ENCODE assay signal across 14 cellular contexts in the genomic region with DNA sequence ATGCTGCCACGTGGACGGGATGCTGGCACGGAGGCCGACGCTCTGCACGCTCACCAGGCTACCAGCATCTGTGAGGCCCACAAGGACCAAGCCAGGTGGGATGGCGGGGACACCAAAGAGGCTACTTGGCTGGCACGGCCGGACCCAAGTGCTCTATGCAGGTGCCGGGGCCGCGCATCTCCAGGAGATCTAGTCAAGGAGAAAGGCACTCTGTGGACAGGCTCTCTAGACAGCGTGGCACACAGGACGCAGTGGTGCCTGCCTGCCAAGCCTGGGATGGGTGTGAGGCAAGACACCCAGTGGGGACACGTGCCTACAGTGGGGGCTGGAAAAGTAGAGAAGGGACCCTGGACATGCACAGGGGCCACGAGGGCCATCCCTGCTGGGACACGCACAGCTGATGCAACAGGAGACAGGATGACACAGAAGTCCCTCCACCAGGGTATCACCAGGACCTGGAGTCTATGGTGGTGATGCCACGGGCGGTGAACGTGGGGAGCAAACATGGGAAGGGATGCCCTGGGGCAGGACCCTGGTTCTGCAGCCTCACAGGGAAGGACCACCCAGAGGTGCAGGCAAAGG. TPM values are rescaled to one million over a fixed set of nuclear protein-coding genes. Genes with fewer than 3 reads are reported as not detected.
DNase-seq lines count a peak whose midpoint lies in the region; ATAC-seq and TF ChIP-seq lines count a peak whose summit lies in the region.
"Had no signal": no experiment of that assay in that cellular context is flagged by ENCODE, and none has a peak within 500 bp of the region (broad histone marks: within the 10 kb centered on the region; RNA-seq: fewer than 3 reads in every experiment).

No MANE protein-coding gene starts in this region.

- 82 to 99% methylated on average over 10 to 14 of the region's 20 CpGs for WGBS in testis, 2 donors

- H3K27ac ChIP-seq in testis, result no peak overlapping the region
- H3K27ac ChIP-seq: SJCRH30, thoracic aorta, WERI-Rb-1 had no signal

- peak overlapping the region; percentile 13 for H3K4me3 Mint-ChIP-seq in activated T-cell treated with anti-CD3 and anti-CD28 coated beads, Interleukin-2, amount 50 U/mL, for 24 hours
- H3K4me3 Mint-ChIP-seq in activated naive CD8-positive, alpha-beta T cell treated with anti-CD3 and anti-CD28 coated beads for 36 hours, result no peak overlapping the region

- peaks cover 4% of the 10 kb centered on the region for H3K4me1 ChIP-seq in mucosa of descending colon (ENCODE audit: low read depth)
- peaks cover 54% of the 10 kb centered on the region for H3K4me1 ChIP-seq in testis
- H3K4me1 ChIP-seq: breast epithelium, SJCRH30 had no signal

- H3K9me3 Mint-ChIP-seq in activated T-cell treated with anti-CD3 and anti-CD28 coated beads, Interleukin-2, amount 50 U/mL, for 24 hours, result no peaks in the 10 kb centered on the region
- H3K9me3 Mint-ChIP-seq in activated naive CD8-positive, alpha-beta T cell treated with anti-CD3 and anti-CD28 coated beads for 36 hours, result no peaks in the 10 kb centered on the region
- H3K9me3 Mint-ChIP-seq: activated T-helper 1 cell treated with anti-CD3 and anti-CD28 coated beads, Interleukin-12 subunit alpha, Interleukin-12 subunit beta, Interleukin-2, Interleukin-4 antibody, amounts not matched to agents 30 ng/mL and 10 ng/mL and 1 ng/mL, durations not matched to agents 14 hours and 24 hours and 36 hours had no signal

- H3K4me3 ChIP-seq in mucosa of descending colon (no peak overlapping the region), testis (no peak overlapping the region)
- H3K4me3 ChIP-seq: SJCRH30, thoracic aorta had no signal

- ATAC-seq in mucosa of descending colon (peak; percentile 12), HG02870 (IDR thresholded peaks at IDR 0.05; ENCODE audit: unreplicated experiment) (no peak)

- H3K27ac Mint-ChIP-seq in activated T-cell treated with anti-CD3 and anti-CD28 coated beads, Interleukin-2, amount 50 U/mL, for 24 hours, result peak overlapping the region; percentile 78
- peak overlapping the region; percentile 54 for H3K27ac Mint-ChIP-seq in activated naive CD8-positive, alpha-beta T cell treated with anti-CD3 and anti-CD28 coated beads for 36 hours
- H3K27ac Mint-ChIP-seq: activated T-helper 1 cell treated with anti-CD3 and anti-CD28 coated beads, Interleukin-12 subunit alpha, Interleukin-12 subunit beta, Interleukin-2, Interleukin-4 antibody, amounts not matched to agents 30 ng/mL and 10 ng/mL and 1 ng/mL, durations not matched to agents 14 hours and 24 hours and 36 hours had no signal

- peaks cover 5% of the 10 kb centered on the region for H3K36me3 Mint-ChIP-seq in activated T-cell treated with anti-CD3 and anti-CD28 coated beads, Interleukin-2, amount 50 U/mL, for 24 hours (ENCODE audit: low read depth)
- no peaks in the 10 kb centered on the region for H3K36me3 Mint-ChIP-seq in activated naive CD8-positive, alpha-beta T cell treated with anti-CD3 and anti-CD28 coated beads for 36 hours

- peak; percentile 45 for DNase-seq in activated T-cell treated with anti-CD3 and anti-CD28 coated beads, Interleukin-2, amount 50 U/mL, for 24 hours
- no peak for DNase-seq in activated T-cell treated with anti-CD3 and anti-CD28 coated beads, Interleukin-2, amount 50 U/mL, for 1 hour
- DNase-seq in activated naive CD8-positive, alpha-beta T cell treated with anti-CD3 and anti-CD28 coated beads for 36 hours, result no peak
- no peak for DNase-seq in mucosa of descending colon
- DNase-seq in testis, result peak; percentile 14
- DNase-seq in amygdala (lab: John Stamatoyannopoulos, UW), result no peak
- no peak for DNase-seq in cerebellum (ENCODE audit: low spot score)
- DNase-seq: DMS 273 treated with DMSO at 0.1 percent for 48 hours, SJCRH30, WERI-Rb-1 had no signal

- TF ChIP-seq POLR2A in testis (IDR thresholded peaks at IDR 0.05), result no peak

- no peak for TF ChIP-seq CTCF in mucosa of descending colon (IDR thresholded peaks at IDR 0.05)
- TF ChIP-seq CTCF in testis (IDR thresholded peaks at IDR 0.05), result no peak

- H3K9me3 ChIP-seq in mucosa of descending colon (no peaks in the 10 kb centered on the region), testis (no peaks in the 10 kb centered on the region)
- H3K9me3 ChIP-seq: breast epithelium, SJCRH30, thoracic aorta had no signal

- no peaks in the 10 kb centered on the region for H3K27me3 ChIP-seq in testis
- H3K27me3 ChIP-seq: breast epithelium, SJCRH30 had no signal

- H3K27me3 Mint-ChIP-seq in activated T-cell treated with anti-CD3 and anti-CD28 coated beads, Interleukin-2, amount 50 U/mL, for 24 hours, result no peaks in the 10 kb centered on the region
- H3K27me3 Mint-ChIP-seq in activated naive CD8-positive, alpha-beta T cell treated with anti-CD3 and anti-CD28 coated beads for 36 hours, result no peaks in the 10 kb centered on the region

- intact Hi-C loops in mucosa of descending colon (cut with DNase I, micrococcal nuclease), result no loop called here
- intact Hi-C loops in testis (cut with DNase I; ENCODE audit: low total_unique reads), result no loop called here

- H3K4me1 Mint-ChIP-seq in activated T-cell treated with anti-CD3 and anti-CD28 coated beads, Interleukin-2, amount 50 U/mL, for 24 hours (ENCODE audit: low read depth), result peaks cover 31% of the 10 kb centered on the region
- peaks cover 26% of the 10 kb centered on the region for H3K4me1 Mint-ChIP-seq in activated naive CD8-positive, alpha-beta T cell treated with anti-CD3 and anti-CD28 coated beads for 36 hours

- H3K36me3 ChIP-seq in mucosa of descending colon (ENCODE audit: low read depth) (no peaks in the 10 kb centered on the region), testis (ENCODE audit: low read depth, missing control alignments) (no peaks in the 10 kb centered on the region)
- H3K36me3 ChIP-seq: breast epithelium, SJCRH30, thoracic aorta had no signal

RNA-seq across cellular contexts. Expression of a gene that starts 28.5 kb away (rescaled TPM):
- total RNA-seq in activated naive CD8-positive, alpha-beta T cell treated with anti-CD3 and anti-CD28 coated beads for 36 hours, result 1 to 10 TPM; 6.5 to 8.6 TPM
- 10 to 100 TPM; 22.0 to 47.9 (median 23.2) TPM for total RNA-seq in mucosa of descending colon
- total RNA-seq in testis, result 100 to 1,000 TPM; 189 to 212 TPM
- polyA plus RNA-seq in testis (ENCODE audit: insufficient read depth, low read depth, low replicate concordance), result 79.0 TPM
- 27.5 TPM for total RNA-seq in cerebellum

Comparison
In these comparisons a context has a peak if more than half of its experiments do, and no peak if none do; other contexts are left out.
1. DNase-seq: peak in activated T-cell treated with anti-CD3 and anti-CD28 coated beads, Interleukin-2, amount 50 U/mL, for 24 hours (single experiment) and testis (single experiment); none in activated T-cell treated with anti-CD3 and anti-CD28 coated beads, Interleukin-2, amount 50 U/mL, for 1 hour (single experiment), activated naive CD8-positive, alpha-beta T cell treated with anti-CD3 and anti-CD28 coated beads for 36 hours (single experiment), mucosa of descending colon (0 of 3), amygdala (0 of 56) and cerebellum (single experiment).